In the genomic region with DNA sequence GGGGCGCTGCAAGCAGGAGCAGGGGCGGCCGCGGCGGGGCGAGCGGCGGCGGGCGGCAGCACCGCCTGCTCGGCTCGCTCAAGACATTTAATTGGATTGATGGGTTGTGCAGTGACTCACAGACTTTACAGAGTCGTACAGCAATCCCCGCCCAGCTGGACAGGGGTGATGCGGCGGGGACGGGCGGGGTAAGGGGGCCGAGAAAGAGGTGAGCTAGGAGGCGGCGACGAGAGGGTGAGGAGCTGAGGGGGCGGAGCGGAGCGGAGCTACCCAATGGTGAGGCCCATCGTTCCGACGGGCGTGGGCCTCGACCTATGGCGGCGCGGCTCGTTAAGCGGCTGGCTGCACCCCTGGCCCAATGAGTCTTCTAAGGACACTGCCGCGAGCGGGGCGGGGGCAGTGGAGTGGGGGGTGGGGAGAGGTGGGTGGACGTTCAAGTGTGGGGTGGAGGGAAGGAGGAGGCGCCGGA, we compare ENCODE assay signal across 8 cellular contexts.
A peak's percentile ranks its signal among the peaks of the same experiment; 100 is the strongest.
DNase-seq lines count a peak whose midpoint lies in the region; ATAC-seq and TF ChIP-seq lines count a peak whose summit lies in the region.

No MANE protein-coding gene starts in this region.

- no peaks in the 10 kb centered on the region for H3K9me2 ChIP-seq in PC-9 (ENCODE audit: insufficient read depth)

- no peaks in the 10 kb centered on the region for H4K20me1 ChIP-seq in PC-9 (ENCODE audit: insufficient read depth)

- peaks cover 38% of the 10 kb centered on the region for H3K4me1 ChIP-seq in PC-9 (replicated peaks; ENCODE audit: insufficient read depth)

- H3F3A ChIP-seq in PC-9 (ENCODE audit: insufficient read depth, low read depth), result peaks cover 14% of the 10 kb centered on the region; the same call in 1 of the 2 replicates

- ATAC-seq in GM21619 (IDR thresholded peaks at IDR 0.05; ENCODE audit: unreplicated experiment), result peak; percentile 83

- POLR2A ChIA-PET in PC-9 (lab: Charles Lee; ENCODE audit: unreplicated experiment), result interaction anchor here (0.5 to 3.6 kb wide), 23 partner anchors 14 to 761 kb away, joined by 3 to 79 read pairs (median 6); a partner anchor contains a TSS

- peak overlapping the region; percentile 92 to 97 (median 96) for H3K4me3 Mint-ChIP-seq in nephron
- H3K4me3 Mint-ChIP-seq in stimulated activated naive CD8-positive, alpha-beta T cell treated with anti-CD3 and anti-CD28 coated beads, Interleukin-15, Interleukin-2, amounts not matched to agents 100 ng/mL and 50 ng/mL, for 24 hours, result peak overlapping the region; percentile 96

- no peaks in the 10 kb centered on the region for H3K27me3 ChIP-seq in PC-9 (ENCODE audit: insufficient read depth, low read depth)

- no peak for TF ChIP-seq CTCF in PC-9 (conservative IDR thresholded peaks at IDR 0.05)
- no peak for TF ChIP-seq CTCF in nephron (IDR thresholded peaks at IDR 0.05; ENCODE audit: unreplicated experiment in 3 of 3)

- BruUV-seq in PC-9 (replicated peaks; lab: Mats Ljungman, UMichigan), result no TSS peak

- H3K79me2 ChIP-seq in PC-9 (ENCODE audit: low read depth), result peaks cover 18% of the 10 kb centered on the region

- intact Hi-C loops in PC-9 (cut with micrococcal nuclease; ENCODE audit: unreplicated experiment), result loop anchor here (1.0 to 10.0 kb wide), 12 partner anchors 16 to 1700 kb away; a partner anchor contains a TSS

- peak overlapping the region; percentile 92 for H2AFZ ChIP-seq in PC-9

- DNase-seq in DMS114 treated with DMSO at 0.1 percent for 48 hours (lab: John Stamatoyannopoulos, UW; ENCODE audit: unreplicated experiment) (peak; percentile 100), PC-9 (peak; percentile 98 to 99), activated T-helper 1 cell treated with Interleukin-2 at 50 U/mL for 16 hours (ENCODE audit: low read depth) (peak; percentile 98), fibroblast of gingiva (ENCODE audit: low read depth) (peak; percentile 100)
- DNase-seq in Jurkat, Clone E6-1 (ENCODE audit: low read depth, low spot score), result peak; percentile 95

- peaks cover 34% of the 10 kb centered on the region for H3K4me1 Mint-ChIP-seq in nephron
- peaks cover 33% of the 10 kb centered on the region for H3K4me1 Mint-ChIP-seq in stimulated activated naive CD8-positive, alpha-beta T cell treated with anti-CD3 and anti-CD28 coated beads, Interleukin-15, Interleukin-2, amounts not matched to agents 100 ng/mL and 50 ng/mL, for 24 hours (ENCODE audit: low read depth)

- H3K4me3 ChIP-seq in Jurkat, Clone E6-1 (ENCODE audit: low read length), result peak overlapping the region; percentile 87
- peak overlapping the region; percentile 75 for H3K4me3 ChIP-seq in PC-9

- H3K36me3 Mint-ChIP-seq in nephron (ENCODE audit: low read depth), result no peaks in the 10 kb centered on the region
- H3K36me3 Mint-ChIP-seq in stimulated activated naive CD8-positive, alpha-beta T cell treated with anti-CD3 and anti-CD28 coated beads, Interleukin-15, Interleukin-2, amounts not matched to agents 100 ng/mL and 50 ng/mL, for 24 hours (ENCODE audit: low read depth), result no peaks in the 10 kb centered on the region

- no peaks in the 10 kb centered on the region for H3K27me3 Mint-ChIP-seq in nephron (ENCODE audit: low read depth)
- H3K27me3 Mint-ChIP-seq in stimulated activated naive CD8-positive, alpha-beta T cell treated with anti-CD3 and anti-CD28 coated beads, Interleukin-15, Interleukin-2, amounts not matched to agents 100 ng/mL and 50 ng/mL, for 24 hours, result no peaks in the 10 kb centered on the region

- peak overlapping the region; percentile 51 for H3K27ac ChIP-seq in PC-9

- no peaks in the 10 kb centered on the region for H3K36me3 ChIP-seq in PC-9 (ENCODE audit: low read depth)

- H3K27ac Mint-ChIP-seq in nephron, result peak overlapping the region; percentile 92 to 99 (median 93)
- H3K27ac Mint-ChIP-seq in stimulated activated naive CD8-positive, alpha-beta T cell treated with anti-CD3 and anti-CD28 coated beads, Interleukin-15, Interleukin-2, amounts not matched to agents 100 ng/mL and 50 ng/mL, for 24 hours, result peak overlapping the region; percentile 95

- CTCF ChIA-PET in PC-9 (lab: Charles Lee), result interaction anchor here (0.6 to 3.1 kb wide), 13 partner anchors 14 to 164 kb away, joined by 3 to 17 read pairs (median 5); a partner anchor contains a TSS

- H3K4me2 ChIP-seq in PC-9, result peak overlapping the region; percentile 95

- H3K9me3 ChIP-seq in PC-9 (ENCODE audit: insufficient read depth, low read depth), result no peaks in the 10 kb centered on the region

- H3K9me3 Mint-ChIP-seq in nephron, result peaks cover 2% of the 10 kb centered on the region
- H3K9me3 Mint-ChIP-seq in stimulated activated naive CD8-positive, alpha-beta T cell treated with anti-CD3 and anti-CD28 coated beads, Interleukin-15, Interleukin-2, amounts not matched to agents 100 ng/mL and 50 ng/mL, for 24 hours, result no peaks in the 10 kb centered on the region

Comparison
In these comparisons a context has a peak if more than half of its experiments do, and no peak if none do; other contexts are left out.
1. Peak in every context shown above with its lines: DNase-seq, ATAC-seq, H3K4me3 ChIP-seq and H3K27ac ChIP-seq.